ENCODE assay signal across 8 cellular contexts in the genomic region with DNA sequence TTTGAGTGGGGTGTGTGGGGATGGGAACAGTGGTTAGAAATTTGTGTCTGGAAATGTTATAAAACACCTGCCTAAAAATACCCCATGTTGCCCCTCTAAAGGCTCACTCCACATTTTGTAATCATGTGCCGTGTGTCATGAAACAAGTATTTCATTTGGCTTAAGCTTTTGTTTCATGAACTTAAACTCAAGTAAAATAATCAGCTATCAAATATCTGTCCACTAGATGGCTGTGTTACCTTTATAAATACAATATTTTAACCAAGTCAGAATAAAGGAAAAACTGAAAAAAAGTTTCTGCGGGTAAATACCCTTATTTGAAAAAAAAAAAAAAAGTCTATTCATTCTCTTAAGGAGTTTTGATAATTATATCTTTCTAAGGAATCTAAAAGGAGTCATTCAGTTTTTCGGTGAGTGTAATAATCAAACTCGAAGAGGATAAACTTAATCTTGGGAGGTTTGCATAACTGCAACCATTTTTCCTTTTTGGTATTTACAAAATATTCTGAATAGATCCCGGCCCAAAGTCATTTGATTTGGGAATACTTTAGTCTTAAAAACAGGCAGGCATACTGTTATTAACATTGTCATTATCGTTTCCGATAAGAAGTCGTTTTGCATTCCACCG. TPM values are rescaled to one million over a fixed set of nuclear protein-coding genes. Genes with fewer than 3 reads are reported as not detected.
A peak's percentile ranks its signal among the peaks of the same experiment; 100 is the strongest.
DNase-seq lines count a peak whose midpoint lies in the region; ATAC-seq and TF ChIP-seq lines count a peak whose summit lies in the region.

No MANE protein-coding gene starts in this region.

- H2AFZ ChIP-seq in OCI-LY3 (ENCODE audit: low read depth, low read length): no peak overlapping the region

- WGBS in esophagus muscularis mucosa: 69% methylated on average over 9 of the region's 9 CpGs

- H3K4me1 ChIP-seq in OCI-LY3 (ENCODE audit: low read length) (no peaks in the 10 kb centered on the region), esophagus muscularis mucosa (no peaks in the 10 kb centered on the region)

- H3K9me3 ChIP-seq in OCI-LY3 (ENCODE audit: insufficient read depth, low read length) (no peaks in the 10 kb centered on the region), esophagus muscularis mucosa (no peaks in the 10 kb centered on the region)

- no peak for TF ChIP-seq EP300 in esophagus muscularis mucosa (IDR thresholded peaks at IDR 0.05)

- H3K27ac ChIP-seq in 22Rv1: no peak overlapping the region
- no peak overlapping the region for H3K27ac ChIP-seq in OCI-LY3 (ENCODE audit: low read length)
- no peak overlapping the region for H3K27ac ChIP-seq in esophagus muscularis mucosa (replicated peaks in 1 of 4)

- no peaks in the 10 kb centered on the region for H4K20me1 ChIP-seq in OCI-LY3 (ENCODE audit: insufficient read depth, low read length)

- no peaks in the 10 kb centered on the region for H3K79me2 ChIP-seq in OCI-LY3 (ENCODE audit: low read length)

- no peaks in the 10 kb centered on the region; the same call in 1 of the 2 replicates for H3K27me3 ChIP-seq in OCI-LY3 (ENCODE audit: low read depth, low read length)
- H3K27me3 ChIP-seq in esophagus muscularis mucosa: no peaks in the 10 kb centered on the region

- H3K9ac ChIP-seq in OCI-LY3 (ENCODE audit: low read length): no peak overlapping the region

- no peak for TF ChIP-seq POLR2A in esophagus muscularis mucosa (IDR thresholded peaks at IDR 0.05; ENCODE audit: low read depth)

- H3K4me3 ChIP-seq in OCI-LY3 (ENCODE audit: low read length) (no peak overlapping the region), esophagus muscularis mucosa (no peak overlapping the region), retinal pigment epithelial cell (ENCODE audit: low read length) (no peak overlapping the region)

- intact Hi-C loops in esophagus muscularis mucosa (cut with DNase I): loop anchor here (10.0 kb wide), 1 partner anchor 482 kb away; no protein-coding TSS in a partner anchor

- TF ChIP-seq CTCF in 22Rv1 (IDR thresholded peaks at IDR 0.05) (peak; percentile 61), OCI-LY3 (IDR thresholded peaks at IDR 0.05; ENCODE audit: low read depth, low read length) (peak; percentile 54), esophagus muscularis mucosa (IDR thresholded peaks at IDR 0.05) (peak; percentile 14 to 44 (median 38)), retinal pigment epithelial cell (conservative IDR thresholded peaks at IDR 0.05; ENCODE audit: low read depth, low read length) (peak; percentile 32)

- H3K36me3 ChIP-seq in OCI-LY3 (replicated peaks; ENCODE audit: low read depth, low read length) (no peaks in the 10 kb centered on the region), esophagus muscularis mucosa (no peaks in the 10 kb centered on the region)

- DNase-seq in esophagus muscularis mucosa (ENCODE audit: extremely low spot score) (no peak), retinal pigment epithelial cell (ENCODE audit: low read depth) (peak; percentile 14)
- DNase-seq in activated CD8-positive, alpha-beta memory T cell treated with anti-CD3 and anti-CD28 coated beads, Interleukin-2, amount 50 U/mL, for 48 hours: no peak
- DNase-seq in stimulated activated naive CD8-positive, alpha-beta T cell treated with anti-CD3 and anti-CD28 coated beads, Interleukin-15, Interleukin-2, amounts not matched to agents 100 U/mL and 50 U/mL, for 24 hours: no peak

- H3K4me2 ChIP-seq in OCI-LY3 (ENCODE audit: low read length): no peak overlapping the region

- peak; percentile 49 for ATAC-seq in GM18870 (IDR thresholded peaks at IDR 0.05; ENCODE audit: unreplicated experiment)
- ATAC-seq in GM21423 (IDR thresholded peaks at IDR 0.05; ENCODE audit: unreplicated experiment): no peak
- ATAC-seq in stimulated activated naive CD8-positive, alpha-beta T cell treated with anti-CD3 and anti-CD28 coated beads, Interleukin-15, Interleukin-2, amounts not matched to agents 100 U/mL and 50 U/mL, for 24 hours: no peak

RNA-seq across cellular contexts. Expression of a gene that starts 29.9 kb away (rescaled TPM):
- total RNA-seq in esophagus muscularis mucosa: 10 to 100 TPM; 16.9 to 26.6 (median 21.1) TPM

RNA-seq across cellular contexts. Expression of a gene that starts 49.5 kb away (rescaled TPM):
- 1 to 10 TPM; 2.1 to 6.3 (median 4.1) TPM for total RNA-seq in esophagus muscularis mucosa
